1 cellular context compared by ENCODE assay signal in genomic region chr16:84196727-84197486, GRCh38.
TF ChIP-seq lines count a peak whose summit lies in the region.

No MANE protein-coding gene starts in this region.

TF ChIP-seq in H1, 55 proteins besides CTCF, POLR2A, EP300 and RAD21:
- TF ChIP-seq NANOG (IDR thresholded peaks at IDR 0.05; ENCODE audit: insufficient read depth, low read depth, low read length, poor library complexity, severe bottlenecking) (no peak), ATF3 (IDR thresholded peaks at IDR 0.05; ENCODE audit: insufficient read depth, low read depth, low read length) (no peak), KDM1A (IDR thresholded peaks at IDR 0.05; ENCODE audit: borderline replicate concordance, low read length) (no peak), TEAD4 (IDR thresholded peaks at IDR 0.05; ENCODE audit: low read depth, low read length) (no peak), JUN (IDR thresholded peaks at IDR 0.05; ENCODE audit: low read depth, low read length) (no peak), SAP30 (IDR thresholded peaks at IDR 0.05; ENCODE audit: insufficient read depth, insufficient replicate concordance, low read length) (no peak), PHF8 (conservative IDR thresholded peaks at IDR 0.05; ENCODE audit: low read depth, low read length) (no peak)
